1 cellular context compared by ENCODE assay signal in genomic region chr15:63401078-63401477, GRCh38.
TF ChIP-seq lines count a peak whose summit lies in the region.

No MANE protein-coding gene starts in this region.

TF ChIP-seq in IMR-90, 13 proteins besides CTCF, POLR2A, EP300 and RAD21:
- TF ChIP-seq ELK1 (IDR thresholded peaks at IDR 0.05; ENCODE audit: borderline replicate concordance, low read depth, low read length) (no peak), RCOR1 (IDR thresholded peaks at IDR 0.05; ENCODE audit: insufficient replicate concordance, low read length) (no peak)
